ENCODE assay signal across 26 cellular contexts in the genomic region with DNA sequence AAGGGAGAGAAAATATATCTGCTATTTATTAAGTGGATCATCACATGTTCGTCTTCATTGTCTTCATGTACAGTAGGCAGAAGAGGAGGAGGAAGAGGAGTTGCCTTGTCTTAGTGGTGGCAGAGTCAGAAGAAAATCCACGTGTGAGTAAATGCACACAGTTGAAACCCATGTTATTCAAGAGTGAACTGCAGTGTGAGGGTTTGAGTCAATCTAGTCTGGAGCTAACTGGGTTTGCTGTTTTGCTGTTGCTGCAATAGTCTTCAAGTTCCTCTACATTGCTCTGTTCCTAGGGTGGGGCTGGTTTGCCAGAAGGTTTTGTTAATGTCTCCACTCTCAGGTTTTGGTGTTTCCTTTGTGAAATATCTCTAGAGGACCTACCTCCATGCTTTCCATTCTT. TPM values are rescaled to one million over a fixed set of nuclear protein-coding genes. Genes with fewer than 3 reads are reported as not detected.
DNase-seq lines count a peak whose midpoint lies in the region; FAIRE-seq and TF ChIP-seq lines count a peak whose summit lies in the region.
"Had no signal": no experiment of that assay in that cellular context is flagged by ENCODE, and none has a peak within 500 bp of the region (broad histone marks: within the 10 kb centered on the region; RNA-seq: fewer than 3 reads in every experiment).

No MANE protein-coding gene starts in this region.

- WGBS in sigmoid colon, 2 donors, result 53 to 66% methylated on average over 2 of the region's 2 CpGs
- WGBS in stomach, 5 donors, result 56 to 73% (median 60%) methylated on average over 2 of the region's 2 CpGs

- intact Hi-C loops in CD14-positive monocyte (cut with micrococcal nuclease), result loop anchor here in 1 of 2 donors (5.0 kb wide), 1 partner anchor 36 kb away; the partner anchor contains the start of gene CD1C
- intact Hi-C loops in sigmoid colon (cut with DNase I), result no loop called here
- intact Hi-C loops in stomach (cut with DNase I; ENCODE audit: low total_unique reads), result no loop called here

- no peak for TF ChIP-seq CTCF in CD14-positive monocyte (IDR thresholded peaks at IDR 0.05)
- TF ChIP-seq CTCF in osteoblast (IDR thresholded peaks at IDR 0.05; ENCODE audit: extremely low read depth, low read depth, low read length), result no peak
- TF ChIP-seq CTCF in sigmoid colon (IDR thresholded peaks at IDR 0.05), result no peak
- TF ChIP-seq CTCF in stomach (IDR thresholded peaks at IDR 0.05), result no peak

- no peaks in the 10 kb centered on the region for H4K20me1 ChIP-seq in osteoblast (ENCODE audit: insufficient read depth, low read length)
- H4K20me1 ChIP-seq: BLaER1 had no signal

- H3K27ac Mint-ChIP-seq in CD14-positive monocyte, result peak overlapping the region; percentile 33 to 88 (median 86)
- H3K27ac Mint-ChIP-seq: CD8-positive, alpha-beta T cell had no signal

- H3K4me2 ChIP-seq in osteoblast (ENCODE audit: insufficient read depth, low read length), result no peak overlapping the region
- H3K4me2 ChIP-seq: BLaER1 had no signal

- H2AFZ ChIP-seq in osteoblast (ENCODE audit: low read length), result no peak overlapping the region
- H2AFZ ChIP-seq: GM23248 had no signal

- TF ChIP-seq EP300 in sigmoid colon (IDR thresholded peaks at IDR 0.05), result no peak
- no peak for TF ChIP-seq EP300 in stomach (IDR thresholded peaks at IDR 0.05)

- peaks cover 0 to 3% (median 0%) of the 10 kb centered on the region in 7 donors for H3K9me3 Mint-ChIP-seq in CD14-positive monocyte
- H3K9me3 Mint-ChIP-seq: CD8-positive, alpha-beta T cell had no signal

- peaks cover 3 to 10% (median 9%) of the 10 kb centered on the region in 3 donors for H3K27me3 Mint-ChIP-seq in CD14-positive monocyte (ENCODE audit: low read depth in 3 of 3)

- H3K4me1 Mint-ChIP-seq in CD14-positive monocyte, result peaks cover 57% of the 10 kb centered on the region

- no peaks in the 10 kb centered on the region for H3K36me3 ChIP-seq in osteoblast (ENCODE audit: insufficient read depth, low read length)
- H3K36me3 ChIP-seq in sigmoid colon, result no peaks in the 10 kb centered on the region
- no peaks in the 10 kb centered on the region for H3K36me3 ChIP-seq in stomach
- H3K36me3 ChIP-seq: BLaER1 had no signal

- TF ChIP-seq POLR2A in GM12891 (IDR thresholded peaks at IDR 0.05; ENCODE audit: low read depth, low read length) (no peak), sigmoid colon (IDR thresholded peaks at IDR 0.05) (no peak), stomach (IDR thresholded peaks at IDR 0.05) (no peak)

- DNase-seq in CD14-positive monocyte (ENCODE audit: low spot score) (no peak), GM12891 (ENCODE audit: insufficient read length, low spot score) (no peak), NOMO-1 (lab: John Stamatoyannopoulos, UW; ENCODE audit: unreplicated experiment in 2 of 2) (peak; percentile 47 to 63), osteoblast (ENCODE audit: insufficient read length, low spot score, missing footprints) (peak; percentile 15), sigmoid colon (no peak), stomach (no peak), NCI-H2171 (lab: John Stamatoyannopoulos, UW) (no peak)
- DNase-seq: CD8-positive, alpha-beta T cell; GM23248; HCEC 1CT; IMR-90; Karpas-422; NCI-H1105 treated with DMSO at 0.1 percent for 48 hours; NCI-H2029 treated with DMSO at 0.1 percent for 48 hours; NCI-H345; NCI-H524 treated with DMSO at 0.1 percent for 48 hours; NCI-H82; SHP77 treated with DMSO at 0.1 percent for 48 hours had no signal

- H3K4me1 ChIP-seq in osteoblast (ENCODE audit: insufficient read depth, low read length), result no peaks in the 10 kb centered on the region
- H3K4me1 ChIP-seq in sigmoid colon, result no peaks in the 10 kb centered on the region
- peaks cover 0 to 18% (median 0%) of the 10 kb centered on the region in 4 donors for H3K4me1 ChIP-seq in stomach

- H3K4me3 Mint-ChIP-seq in CD14-positive monocyte, result peak overlapping the region in 1 of 2 donors; percentile 81
- H3K4me3 Mint-ChIP-seq: CD8-positive, alpha-beta T cell had no signal

- peaks cover 3 to 7% of the 10 kb centered on the region in 2 donors for H3K36me3 Mint-ChIP-seq in CD14-positive monocyte
- H3K36me3 Mint-ChIP-seq: CD8-positive, alpha-beta T cell had no signal

- H3K27ac ChIP-seq in osteoblast (ENCODE audit: low read depth, low read length), result no peak overlapping the region
- no peak overlapping the region for H3K27ac ChIP-seq in sigmoid colon
- H3K27ac ChIP-seq in stomach, result no peak overlapping the region
- H3K27ac ChIP-seq: BLaER1, GM23248, RWPE1 had no signal

- H3K27me3 ChIP-seq in osteoblast (ENCODE audit: insufficient read depth, low read length) (no peaks in the 10 kb centered on the region), sigmoid colon (no peaks in the 10 kb centered on the region), stomach (no peaks in the 10 kb centered on the region)
- H3K27me3 ChIP-seq: BLaER1 had no signal

- no peaks in the 10 kb centered on the region for H3K79me2 ChIP-seq in osteoblast (ENCODE audit: insufficient read depth, low read length)

- H3K4me3 ChIP-seq in osteoblast (ENCODE audit: insufficient read depth, low read length) (no peak overlapping the region), sigmoid colon (no peak overlapping the region), stomach (no peak overlapping the region)
- H3K4me3 ChIP-seq: BLaER1, GM23248 had no signal

- H3K9me3 ChIP-seq in osteoblast (ENCODE audit: low read depth, low read length) (no peaks in the 10 kb centered on the region), sigmoid colon (no peaks in the 10 kb centered on the region), stomach (no peaks in the 10 kb centered on the region)

- peak; percentile 48 for FAIRE-seq in GM12891 (lab: Jason Lieb, UNC)
- FAIRE-seq: GM12892 had no signal

TF ChIP-seq in GM12891, 5 proteins besides CTCF, POLR2A, EP300 and RAD21:
- TF ChIP-seq POU2F2 (IDR thresholded peaks at IDR 0.05; ENCODE audit: low read depth, low read length) (no peak), PAX5 (IDR thresholded peaks at IDR 0.05; ENCODE audit: insufficient read depth, low read length, severe bottlenecking) (no peak), POLR2AphosphoS5 (IDR thresholded peaks at IDR 0.05; ENCODE audit: low read depth, low read length) (no peak), SPI1 (IDR thresholded peaks at IDR 0.05; ENCODE audit: low read depth, low read length) (no peak), TAF1 (IDR thresholded peaks at IDR 0.05; ENCODE audit: low read depth, low read length) (no peak)

RNA-seq across cellular contexts. Expression of gene CD1A, which starts 3.1 kb away (rescaled TPM):
- polyA plus RNA-seq in CD14-positive monocyte, result 1 to 10 TPM; 7.7 to 7.8 TPM
- polyA plus RNA-seq in GM12891 (2012; ENCODE audit: low read depth, missing spikeins), result 0.63 TPM
- total RNA-seq in osteoblast, result not detected in 2 replicates
- total RNA-seq in sigmoid colon, result not detected
- polyA plus RNA-seq in sigmoid colon, result under 1 TPM in 1 of 3 donors, not detected in 2; 0.90 TPM
- total RNA-seq in stomach, result not detected
- under 1 TPM in 1 of 3 donors, not detected in 2; 0.10 TPM for polyA plus RNA-seq in stomach
- total RNA-seq: A673; CD8-positive, alpha-beta T cell; G401; GM23248; HT1080; IMR-90; MCF 10A had no signal
- polyA plus RNA-seq: GM23248, IMR-90 had no signal

RNA-seq across cellular contexts. Expression of gene CD1C, which starts 38.6 kb away (rescaled TPM):
- polyA plus RNA-seq in CD14-positive monocyte (10 to 100 TPM; 43.4 to 45.8 TPM), sigmoid colon (1 to 10 TPM in 2 of 3 donors, not detected in 1; 1.2 to 9.9 TPM), stomach (1 to 10 TPM in 1 of 3 donors, not detected in 2; 1.1 TPM)
- 16.9 TPM for polyA plus RNA-seq in GM12891 (2012; ENCODE audit: low read depth, missing spikeins)
- total RNA-seq in osteoblast (not detected in 2 replicates), sigmoid colon (1 to 10 TPM in 2 of 4 donors, under 1 TPM in 1, not detected in 1; 0.99 to 4.3 (median 1.1) TPM), stomach (1 to 10 TPM in 2 of 5 donors, not detected in 3; 1.8 to 2.8 TPM)
- total RNA-seq: A673; CD8-positive, alpha-beta T cell; G401; GM23248; HT1080; IMR-90; MCF 10A; T-helper 2 cell treated with Interferon-gamma antibody and Interleukin-4, amounts not matched to agents 100 ng/mL and 5 ng/mL, for 36 hours had no signal
- polyA plus RNA-seq: GM23248, IMR-90 had no signal

Comparison
In these comparisons a context has a peak if more than half of its experiments do, and no peak if none do; other contexts are left out.
1. DNase-seq: peak in NOMO-1 (2 of 2) and osteoblast (single experiment); none in CD14-positive monocyte (single experiment), GM12891 (single experiment), sigmoid colon (single experiment), stomach (single experiment) and NCI-H2171 (single experiment).